Comparison of ENCODE assay signal across 7 cellular contexts in genomic region chr11:67429722-67430121, GRCh38. TPM values are rescaled to one million over a fixed set of nuclear protein-coding genes. Genes with fewer than 3 reads are reported as not detected.
DNase-seq lines count a peak whose midpoint lies in the region; ATAC-seq and TF ChIP-seq lines count a peak whose summit lies in the region.
"Had no signal": no experiment of that assay in that cellular context is flagged by ENCODE, and none has a peak within 500 bp of the region (broad histone marks: within the 10 kb centered on the region; RNA-seq: fewer than 3 reads in every experiment).

No MANE protein-coding gene starts in this region.

- H3K36me3 ChIP-seq in PC-3 (ENCODE audit: low read depth, low read length) (peaks cover 41% of the 10 kb centered on the region), iPS-20b (ENCODE audit: insufficient read depth, low read depth, low read length) (peaks cover 37% of the 10 kb centered on the region; the same call in 1 of the 2 replicates)

- POLR2A ChIA-PET in PC-3 (lab: Charles Lee; ENCODE audit: unreplicated experiment) = interaction anchor here (0.5 kb wide), 1 partner anchor 14 kb away, joined by 6 read pairs; the partner anchor contains the start of gene CORO1B

- peaks cover 34% of the 10 kb centered on the region for H3K79me2 ChIP-seq in PC-3 (ENCODE audit: low read length)

- TF ChIP-seq CTCF in C4-2B (conservative IDR thresholded peaks at IDR 0.05) (no peak), PC-3 (conservative IDR thresholded peaks at IDR 0.05; ENCODE audit: low read depth, low read length) (no peak)

- H3K27me3 ChIP-seq in PC-3 (ENCODE audit: low read length) (no peaks in the 10 kb centered on the region), iPS-20b (ENCODE audit: insufficient read depth, low read length) (no peaks in the 10 kb centered on the region)

- no peaks in the 10 kb centered on the region for H3F3A ChIP-seq in PC-3 (ENCODE audit: low read length, unreplicated experiment)

- H3K9ac ChIP-seq in PC-3 (ENCODE audit: low read length) (no peak overlapping the region), iPS-20b (ENCODE audit: low read depth, low read length) (no peak overlapping the region)

- CTCF ChIA-PET in PC-3 (lab: Charles Lee) = no interaction called here

- no peaks in the 10 kb centered on the region for H4K20me1 ChIP-seq in PC-3 (ENCODE audit: low read length)

- H2AFZ ChIP-seq in PC-3 (ENCODE audit: low read length) = no peak overlapping the region

- peaks cover 10% of the 10 kb centered on the region for H3K4me1 ChIP-seq in PC-3 (ENCODE audit: insufficient read depth, low read length)
- H3K4me1 ChIP-seq in iPS-20b (ENCODE audit: insufficient read depth, low read length) = no peaks in the 10 kb centered on the region; the same call in 1 of the 2 replicates

- H3K9me3 ChIP-seq in PC-3 (ENCODE audit: low read length) (no peaks in the 10 kb centered on the region), iPS-20b (ENCODE audit: insufficient read depth, low read depth, low read length) (no peaks in the 10 kb centered on the region)

- DNase-seq in PC-3 (no peak), NCI-H345 (lab: John Stamatoyannopoulos, UW) (no peak), DMS114 treated with DMSO at 0.1 percent for 48 hours (lab: John Stamatoyannopoulos, UW; ENCODE audit: unreplicated experiment) (no peak)
- DNase-seq: NCI-H446 had no signal

- ATAC-seq in PC-3 (no peak), HG02588 (IDR thresholded peaks at IDR 0.05; ENCODE audit: unreplicated experiment) (no peak)

- peak overlapping the region; percentile 86 for H3K27ac ChIP-seq in C4-2B
- H3K27ac ChIP-seq in PC-3 (ENCODE audit: low read length) = no peak overlapping the region
- H3K27ac ChIP-seq in iPS-20b (ENCODE audit: low read length) = no peak overlapping the region

- peak overlapping the region; percentile 94 for H3K4me2 ChIP-seq in PC-3 (ENCODE audit: low read length)

- BruUV-seq in PC-3 (replicated peaks; lab: Mats Ljungman, UMichigan) = no TSS peak

- H3K9me2 ChIP-seq in PC-3 (replicated peaks; ENCODE audit: low read length) = no peaks in the 10 kb centered on the region

- H3K4me3 ChIP-seq in PC-3 (ENCODE audit: low read length) = peak overlapping the region; percentile 96
- 0 out of 2 replicates have a peak overlapping the region, but pooled peaks have one; percentile 89 for H3K4me3 ChIP-seq in iPS-20b (ENCODE audit: low read length)

- intact Hi-C loops in PC-3 (cut with micrococcal nuclease) = loop anchor here (2.0 to 5.0 kb wide), 4 partner anchors 13 to 78 kb away; partner anchors contain the start of genes CDK2AP2, CORO1B, PITPNM1 and TMEM134

RNA-seq across cellular contexts. Expression of gene RPS6KB2, which starts 1.4 kb away (rescaled TPM):
- 170 and 208 TPM in 2 replicates for total RNA-seq in PC-3 (2014; rRNA removed)

RNA-seq across cellular contexts. Expression of gene PTPRCAP, which starts 7.8 kb away (rescaled TPM):
- 0.15 and 0.29 TPM in 2 replicates for total RNA-seq in PC-3 (2014; rRNA removed)

RNA-seq across cellular contexts. Expression of gene CORO1B, which starts 13.6 kb away (rescaled TPM):
- total RNA-seq in PC-3 (2014; rRNA removed) = 209 and 250 TPM in 2 replicates

RNA-seq across cellular contexts. Expression of gene CARNS1, which starts 14.2 kb away (rescaled TPM):
- total RNA-seq in PC-3 (2014; rRNA removed) = 0.22 TPM in 1 of 2 replicates, not detected in the other

RNA-seq across cellular contexts. Expression of gene GPR152, which starts 22.8 kb away (rescaled TPM):
- not detected in 2 replicates for total RNA-seq in PC-3 (2014; rRNA removed)
